ENCODE assay signal across 9 cellular contexts in genomic region chr12:93137656-93138612, GRCh38.
DNase-seq lines count a peak whose midpoint lies in the region; ATAC-seq, FAIRE-seq and TF ChIP-seq lines count a peak whose summit lies in the region.
"Had no signal": no experiment of that assay in that cellular context is flagged by ENCODE, and none has a peak within 500 bp of the region (broad histone marks: within the 10 kb centered on the region; RNA-seq: fewer than 3 reads in every experiment).

No MANE protein-coding gene starts in this region.

- no peak for DNase-seq in GM18507 (ENCODE audit: extremely low spot score, insufficient read length, low read depth)
- peak; percentile 36 to 55 for DNase-seq in SJCRH30
- DNase-seq in right lobe of liver: no peak
- no peak for DNase-seq in mesenteric fat pad (ENCODE audit: low spot score)
- no peak for DNase-seq in GOT3 (lab: John Stamatoyannopoulos, UW)
- DNase-seq in medulla oblongata (ENCODE audit: extremely low spot score): no peak

- H3K27ac ChIP-seq in SJCRH30: 0 out of 2 replicates have a peak overlapping the region, but pooled peaks have one; percentile 2
- H3K27ac ChIP-seq in right lobe of liver: peak overlapping the region in 2 of 3 donors; percentile 95 to 96
- H3K27ac ChIP-seq: SK-N-MC had no signal

- no peak for TF ChIP-seq CTCF in right lobe of liver (IDR thresholded peaks at IDR 0.05)

- H3K4me3 ChIP-seq in SJCRH30 (no peak overlapping the region), right lobe of liver (no peak overlapping the region)
- H3K4me3 ChIP-seq: SK-N-MC had no signal

- ATAC-seq in HG02623 (IDR thresholded peaks at IDR 0.05; ENCODE audit: unreplicated experiment) (peak; percentile 47), right lobe of liver (peak; percentile 21 to 62 (median 40)), HG03469 (IDR thresholded peaks at IDR 0.05; ENCODE audit: unreplicated experiment) (no peak)

- H3K27me3 ChIP-seq in SJCRH30: no peaks in the 10 kb centered on the region
- no peaks in the 10 kb centered on the region for H3K27me3 ChIP-seq in right lobe of liver

- no peaks in the 10 kb centered on the region for H3K36me3 ChIP-seq in SJCRH30
- H3K36me3 ChIP-seq in right lobe of liver: no peaks in the 10 kb centered on the region

- H3K4me1 ChIP-seq in SJCRH30 (peaks cover 32% of the 10 kb centered on the region), right lobe of liver (peaks cover 0 to 47% (median 21%) of the 10 kb centered on the region in 4 donors)

- intact Hi-C loops in right lobe of liver (cut with DNase I): no loop called here

- TF ChIP-seq POLR2A in right lobe of liver (IDR thresholded peaks at IDR 0.05): no peak

- no peaks in the 10 kb centered on the region for H3K9me3 ChIP-seq in SJCRH30 (replicated peaks)
- H3K9me3 ChIP-seq in right lobe of liver: no peaks in the 10 kb centered on the region

- peak; percentile 81 for FAIRE-seq in GM18507 (lab: Jason Lieb, UNC)

- WGBS in right lobe of liver (ENCODE audit: insufficient coverage, low coverage, low lambda C conversion rate, missing lambda C conversion rate): 68% methylated on average over 3 of the region's 6 CpGs

Comparison
In these comparisons a context has a peak if more than half of its experiments do, and no peak if none do; other contexts are left out.
1. DNase-seq: peak in SJCRH30 (2 of 2); none in GM18507 (single experiment), right lobe of liver (0 of 3), mesenteric fat pad (single experiment), GOT3 (single experiment) and medulla oblongata (single experiment).